1 cellular context compared by ENCODE assay signal in the genomic region with DNA sequence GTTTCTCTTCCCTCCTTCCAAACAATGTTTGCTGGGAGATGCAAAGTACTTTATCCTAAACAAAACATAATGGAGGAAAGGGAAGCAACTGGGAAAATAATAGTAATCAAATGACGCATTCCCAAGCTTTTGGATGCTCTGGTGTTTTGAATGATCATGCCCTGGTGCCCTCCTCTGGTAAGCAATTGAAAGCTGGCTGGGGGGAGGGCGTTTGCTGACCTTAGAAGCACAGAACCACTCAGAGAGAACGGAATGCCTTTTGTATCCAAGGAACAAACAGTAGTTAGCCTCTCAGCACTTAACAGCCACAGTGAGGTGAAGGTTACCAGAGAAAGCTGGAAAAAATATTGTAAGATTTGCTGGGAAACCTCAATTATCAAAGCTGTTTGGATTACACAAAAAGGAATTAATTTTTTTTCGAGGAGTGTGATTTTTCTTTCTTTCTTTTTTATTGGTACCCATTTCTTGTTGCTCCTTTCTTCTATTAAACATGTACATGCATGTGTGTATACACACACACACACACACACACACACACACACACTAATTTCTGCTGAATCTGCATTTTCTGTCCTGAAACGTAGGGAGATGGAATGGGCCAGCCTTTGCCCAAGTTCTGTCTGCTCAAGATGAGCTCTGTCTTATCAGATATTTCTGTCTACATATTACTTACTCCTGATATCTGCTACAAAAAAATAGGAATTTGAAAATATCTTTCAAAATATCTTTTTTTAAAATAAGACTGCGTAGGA.
TF ChIP-seq lines count a peak whose summit lies in the region.

No MANE protein-coding gene starts in this region.

TF ChIP-seq in H1, 55 proteins besides CTCF, POLR2A, EP300 and RAD21:
- peak; percentile 71 for TF ChIP-seq MAFK (IDR thresholded peaks at IDR 0.05; ENCODE audit: low read depth, low read length)
- TF ChIP-seq ZNF274 (IDR thresholded peaks at IDR 0.05; ENCODE audit: borderline replicate concordance, extremely low read depth, low read length): no peak
- TF ChIP-seq KDM4A (IDR thresholded peaks at IDR 0.05; ENCODE audit: low read depth, low read length, severe bottlenecking): no peak
- TF ChIP-seq GABPA (IDR thresholded peaks at IDR 0.05; ENCODE audit: borderline replicate concordance, insufficient read depth, low read length): no peak
- TF ChIP-seq BACH1 (IDR thresholded peaks at IDR 0.05; ENCODE audit: low read length): no peak
